In genomic region chr2:173652731-173653426, GRCh38 we compare ENCODE assay signal across 9 cellular contexts.
DNase-seq lines count a peak whose midpoint lies in the region; ATAC-seq, FAIRE-seq and TF ChIP-seq lines count a peak whose summit lies in the region.
"Had no signal": no experiment of that assay in that cellular context is flagged by ENCODE, and none has a peak within 500 bp of the region (broad histone marks: within the 10 kb centered on the region; RNA-seq: fewer than 3 reads in every experiment).

No MANE protein-coding gene starts in this region.

- in situ Hi-C loops in KBM-7 (cut with MboI; ENCODE audit: low pct_unique_long_range_greater_than_20kb, low sequenced_read_pairs) = no loop called here

- no peaks in the 10 kb centered on the region for H3K9me2 ChIP-seq in neural cell (ENCODE audit: insufficient read depth, low read length)

- DNase-seq in AG10803 (ENCODE audit: low read depth) (peak; percentile 91), LHCN-M2 (ENCODE audit: low read depth) (peak; percentile 97), bronchial epithelial cell (ENCODE audit: low read depth) (peak; percentile 99), KBM-7 (no peak)
- no peak for DNase-seq in activated T-cell treated with anti-CD3 and anti-CD28 coated beads, Interleukin-2, amount 50 U/mL, for 24 hours
- DNase-seq: testis had no signal

- H3K79me2 ChIP-seq in neural cell (replicated peaks; ENCODE audit: insufficient read depth, low read length) = no peaks in the 10 kb centered on the region

- no peak for TF ChIP-seq EP300 in neural cell (conservative IDR thresholded peaks at IDR 0.05; ENCODE audit: poor library complexity, severe bottlenecking)

- H3K4me1 Mint-ChIP-seq in activated T-cell treated with anti-CD3 and anti-CD28 coated beads, Interleukin-2, amount 50 U/mL, for 24 hours (ENCODE audit: low read depth) = no peaks in the 10 kb centered on the region

- H3K27me3 Mint-ChIP-seq in activated T-cell treated with anti-CD3 and anti-CD28 coated beads, Interleukin-2, amount 50 U/mL, for 24 hours = peaks cover 21% of the 10 kb centered on the region

- TF ChIP-seq RAD21 in neural cell (conservative IDR thresholded peaks at IDR 0.05) = no peak

- TF ChIP-seq CTCF in AG10803 (conservative IDR thresholded peaks at IDR 0.05; ENCODE audit: low read length) (no peak), bronchial epithelial cell (IDR thresholded peaks at IDR 0.05; ENCODE audit: insufficient read depth, low read length, severe bottlenecking) (no peak), neural cell (IDR thresholded peaks at IDR 0.05; ENCODE audit: poor library complexity, severe bottlenecking) (no peak)

- no peak overlapping the region for H2AFZ ChIP-seq in neural cell (ENCODE audit: low read depth, low read length)

- H3K27me3 ChIP-seq in bronchial epithelial cell (ENCODE audit: control insufficient read depth, insufficient read depth, low read length) (no peaks in the 10 kb centered on the region), neural cell (ENCODE audit: insufficient read depth, low read depth, low read length) (no peaks in the 10 kb centered on the region)
- H3K27me3 ChIP-seq: testis had no signal

- no peak overlapping the region for H3K27ac Mint-ChIP-seq in activated T-cell treated with anti-CD3 and anti-CD28 coated beads, Interleukin-2, amount 50 U/mL, for 24 hours

- no peaks in the 10 kb centered on the region for H3K36me3 Mint-ChIP-seq in activated T-cell treated with anti-CD3 and anti-CD28 coated beads, Interleukin-2, amount 50 U/mL, for 24 hours (ENCODE audit: low read depth)

- peak; percentile 82 for FAIRE-seq in bronchial epithelial cell (lab: Jason Lieb, UNC)

- H3K9me3 Mint-ChIP-seq in activated T-cell treated with anti-CD3 and anti-CD28 coated beads, Interleukin-2, amount 50 U/mL, for 24 hours = no peaks in the 10 kb centered on the region

- H3F3A ChIP-seq in neural cell (ENCODE audit: insufficient read depth, low read length, poor library complexity, severe bottlenecking) = no peaks in the 10 kb centered on the region

- H3K36me3 ChIP-seq in bronchial epithelial cell (ENCODE audit: control insufficient read depth, insufficient read depth, low read length) = no peaks in the 10 kb centered on the region
- no peaks in the 10 kb centered on the region for H3K36me3 ChIP-seq in neural cell (ENCODE audit: insufficient read depth, low read length)

- peak overlapping the region; percentile 18 for H3K9ac ChIP-seq in neural cell (ENCODE audit: low read length)

- H4K20me1 ChIP-seq in neural cell (ENCODE audit: insufficient read depth) = no peaks in the 10 kb centered on the region

- no peaks in the 10 kb centered on the region for H3K9me3 ChIP-seq in neural cell (ENCODE audit: low read length)
- H3K9me3 ChIP-seq: testis had no signal

- H3K4me3 ChIP-seq in AG10803 (ENCODE audit: low read length) (no peak overlapping the region), bronchial epithelial cell (ENCODE audit: low read depth, low read length) (no peak overlapping the region), neural cell (ENCODE audit: low read length) (peak overlapping the region; percentile 26)
- H3K4me3 ChIP-seq: testis had no signal

- H3K27ac ChIP-seq in neural cell (ENCODE audit: low read length) = no peak overlapping the region
- H3K27ac ChIP-seq: testis had no signal

- H3K4me2 ChIP-seq in neural cell (ENCODE audit: low read length) = no peak overlapping the region

- no peak for ATAC-seq in GM21367 (IDR thresholded peaks at IDR 0.05; ENCODE audit: unreplicated experiment)
- ATAC-seq in HG03520 (IDR thresholded peaks at IDR 0.05; ENCODE audit: unreplicated experiment) = no peak

- H3K4me3 Mint-ChIP-seq in activated T-cell treated with anti-CD3 and anti-CD28 coated beads, Interleukin-2, amount 50 U/mL, for 24 hours = no peak overlapping the region

TF ChIP-seq in neural cell, 6 proteins besides CTCF, POLR2A, EP300 and RAD21:
- TF ChIP-seq SMC3 (conservative IDR thresholded peaks at IDR 0.05; ENCODE audit: poor library complexity) (no peak), REST (IDR thresholded peaks at IDR 0.05; ENCODE audit: borderline replicate concordance) (no peak), EZH2 (IDR thresholded peaks at IDR 0.05; ENCODE audit: borderline replicate concordance, insufficient read depth, low read length, poor library complexity, severe bottlenecking) (no peak), MXI1 (conservative IDR thresholded peaks at IDR 0.05; ENCODE audit: poor library complexity, severe bottlenecking) (no peak), TAF1 (IDR thresholded peaks at IDR 0.05; ENCODE audit: low read depth) (no peak), POLR2AphosphoS5 (IDR thresholded peaks at IDR 0.05) (no peak)

Comparison
In these comparisons a context has a peak if more than half of its experiments do, and no peak if none do; other contexts are left out.
1. DNase-seq: peak in AG10803 (single experiment), LHCN-M2 (single experiment) and bronchial epithelial cell (single experiment); none in KBM-7 (single experiment) and activated T-cell treated with anti-CD3 and anti-CD28 coated beads, Interleukin-2, amount 50 U/mL, for 24 hours (single experiment).